Comparison of ENCODE assay signal across 9 cellular contexts in the genomic region with DNA sequence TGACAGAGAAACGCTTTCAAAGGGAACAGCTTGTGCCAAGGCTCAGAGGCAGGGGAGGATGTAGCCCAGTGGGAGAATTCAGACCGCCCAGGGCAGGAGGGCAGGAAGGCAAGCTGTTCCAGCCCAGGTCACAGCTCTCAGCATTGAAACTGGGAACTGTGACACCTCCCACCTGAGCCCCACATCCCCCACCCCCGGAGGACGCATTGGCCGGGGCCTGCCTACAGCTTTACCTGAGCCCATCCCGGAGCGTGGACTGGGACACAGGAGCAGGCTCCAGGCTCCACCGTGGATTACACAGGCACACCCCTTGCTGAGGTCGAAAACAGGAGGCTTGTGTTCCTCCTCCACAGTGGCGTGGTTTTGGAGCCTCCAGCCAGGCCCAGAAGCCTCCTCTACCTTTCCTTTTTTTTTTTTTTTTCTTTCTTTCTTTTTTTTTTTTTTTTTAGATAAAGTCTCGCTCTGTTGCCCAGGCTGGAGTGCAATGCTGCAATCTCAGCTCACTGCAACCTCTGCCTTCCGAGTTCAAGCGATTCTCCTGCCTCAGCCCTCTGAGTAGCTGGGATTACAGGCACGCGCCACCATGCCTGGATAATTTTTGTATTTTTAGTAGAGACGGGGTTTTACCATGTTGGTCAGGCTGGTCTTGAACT. TPM values are rescaled to one million over a fixed set of nuclear protein-coding genes. Genes with fewer than 3 reads are reported as not detected.
"Had no signal": no experiment of that assay in that cellular context is flagged by ENCODE, and none has a peak within 500 bp of the region (broad histone marks: within the 10 kb centered on the region; RNA-seq: fewer than 3 reads in every experiment).

No MANE protein-coding gene starts in this region.

RNA-seq across cellular contexts. Expression of gene PGA3, which starts 9.1 kb away (rescaled TPM):
- total RNA-seq: activated CD4-positive, alpha-beta memory T cell treated with anti-CD3 and anti-CD28 coated beads for 36 hours; activated CD4-positive, alpha-beta T cell treated with anti-CD3 and anti-CD28 coated beads, Interleukin-2, amount 10 ng/mL, durations not matched to agents 7 days and 5 days; activated naive CD4-positive, alpha-beta T cell treated with anti-CD3 and anti-CD28 coated beads, Interleukin-2, amount 50 U/mL, for 72 hours; activated T-cell treated with anti-CD3 and anti-CD28 coated beads, Interleukin-2, amount 50 U/mL, for 4 hours; bronchial epithelial cell; PC-9; RPMI7951; T-helper 17 cell had no signal
- polyA plus RNA-seq: K562 had no signal

RNA-seq across cellular contexts. Expression of gene PGA4, which starts 27.9 kb away (rescaled TPM):
- total RNA-seq: activated CD4-positive, alpha-beta memory T cell treated with anti-CD3 and anti-CD28 coated beads for 36 hours; activated CD4-positive, alpha-beta T cell treated with anti-CD3 and anti-CD28 coated beads, Interleukin-2, amount 10 ng/mL, durations not matched to agents 7 days and 5 days; activated naive CD4-positive, alpha-beta T cell treated with anti-CD3 and anti-CD28 coated beads, Interleukin-2, amount 50 U/mL, for 72 hours; activated T-cell treated with anti-CD3 and anti-CD28 coated beads, Interleukin-2, amount 50 U/mL, for 4 hours; bronchial epithelial cell; K562; PC-9; RPMI7951; T-helper 17 cell had no signal
- polyA plus RNA-seq: K562 had no signal

RNA-seq across cellular contexts. Expression of gene PGA5, which starts 46.7 kb away (rescaled TPM):
- total RNA-seq: activated CD4-positive, alpha-beta memory T cell treated with anti-CD3 and anti-CD28 coated beads for 36 hours; activated CD4-positive, alpha-beta T cell treated with anti-CD3 and anti-CD28 coated beads, Interleukin-2, amount 10 ng/mL, durations not matched to agents 7 days and 5 days; activated naive CD4-positive, alpha-beta T cell treated with anti-CD3 and anti-CD28 coated beads, Interleukin-2, amount 50 U/mL, for 72 hours; activated T-cell treated with anti-CD3 and anti-CD28 coated beads, Interleukin-2, amount 50 U/mL, for 4 hours; bronchial epithelial cell; K562; PC-9; RPMI7951; T-helper 17 cell had no signal
- polyA plus RNA-seq: K562 had no signal
